In the genomic region with DNA sequence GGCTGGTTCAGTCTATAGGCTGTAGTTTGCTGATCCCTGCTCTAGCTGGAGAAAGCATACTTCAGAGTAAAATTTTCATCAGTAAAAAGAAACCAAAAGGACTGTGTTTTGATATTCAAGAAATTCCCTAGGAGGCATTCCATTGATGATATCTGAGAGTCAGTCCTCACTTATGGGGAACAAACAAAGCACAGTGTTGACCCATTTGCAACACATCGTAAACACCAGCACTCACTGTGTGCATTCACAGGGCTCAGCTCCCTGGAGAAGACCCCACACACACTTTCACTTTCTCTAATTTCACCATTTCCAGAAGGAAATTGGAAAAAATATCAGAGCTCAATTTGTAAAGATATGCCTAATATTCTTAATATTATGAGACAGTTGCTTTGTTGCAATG, we compare ENCODE assay signal across 32 cellular contexts.
"Had no signal": no experiment of that assay in that cellular context is flagged by ENCODE, and none has a peak within 500 bp of the region (broad histone marks: within the 10 kb centered on the region; RNA-seq: fewer than 3 reads in every experiment).

No MANE protein-coding gene starts in this region.

- H3K4me1 ChIP-seq: colonic mucosa, gastroesophageal sphincter, heart right ventricle had no signal

- H3K4me3 ChIP-seq: adrenal gland, body of pancreas, colonic mucosa, esophagus squamous epithelium, gastroesophageal sphincter, heart right ventricle had no signal

- H3K27me3 ChIP-seq: adrenal gland, body of pancreas, colonic mucosa, esophagus squamous epithelium, gastroesophageal sphincter had no signal

- H3K9me3 ChIP-seq: body of pancreas, colonic mucosa, esophagus squamous epithelium had no signal

- H3K4me1 Mint-ChIP-seq: activated B cell treated with CpG ODN at 0.5 μM for 24 hours; activated naive CD4-positive, alpha-beta T cell treated with anti-CD3 and anti-CD28 coated beads, Interleukin-2, amount 50 U/mL, for 24 hours; activated naive CD8-positive, alpha-beta T cell treated with anti-CD3 and anti-CD28 coated beads for 36 hours; activated naive CD8-positive, alpha-beta T cell treated with anti-CD3 and anti-CD28 coated beads, Interleukin-2, amount 50 U/mL, for 24 hours; activated T-helper 17 cell treated with anti-CD3 and anti-CD28 coated beads, Interleukin-2, amount 50 U/mL, for 72 hours; T-helper 17 cell had no signal

- H3K27me3 Mint-ChIP-seq: activated B cell treated with CpG ODN at 0.5 μM for 24 hours; activated CD8-positive, alpha-beta T cell treated with anti-CD3 and anti-CD28 coated beads for 36 hours; activated naive CD4-positive, alpha-beta T cell treated with anti-CD3 and anti-CD28 coated beads, Interleukin-2, amount 50 U/mL, for 24 hours; activated naive CD8-positive, alpha-beta T cell treated with anti-CD3 and anti-CD28 coated beads, Interleukin-2, amount 50 U/mL, for 24 hours; activated T-helper 17 cell treated with anti-CD3 and anti-CD28 coated beads, Interleukin-2, amount 50 U/mL, for 72 hours had no signal

- H3K27ac Mint-ChIP-seq: activated B cell treated with CpG ODN at 0.5 μM for 24 hours; activated CD8-positive, alpha-beta T cell treated with anti-CD3 and anti-CD28 coated beads for 36 hours; activated naive CD4-positive, alpha-beta T cell treated with anti-CD3 and anti-CD28 coated beads for 36 hours; activated naive CD4-positive, alpha-beta T cell treated with anti-CD3 and anti-CD28 coated beads, Interleukin-2, amount 50 U/mL, for 24 hours; activated naive CD8-positive, alpha-beta T cell treated with anti-CD3 and anti-CD28 coated beads for 36 hours; activated naive CD8-positive, alpha-beta T cell treated with anti-CD3 and anti-CD28 coated beads, Interleukin-2, amount 50 U/mL, for 24 hours; activated T-helper 17 cell treated with anti-CD3 and anti-CD28 coated beads, Interleukin-2, amount 50 U/mL, for 72 hours; T-helper 17 cell; T-helper 2 cell treated with Interferon-gamma antibody and Interleukin-4, amounts not matched to agents 5 μg/mL and 100 μg/mL, for 36 hours had no signal

- H3K4me3 Mint-ChIP-seq: activated B cell treated with CpG ODN at 0.5 μM for 24 hours; activated CD8-positive, alpha-beta T cell treated with anti-CD3 and anti-CD28 coated beads for 36 hours; activated naive CD4-positive, alpha-beta T cell treated with anti-CD3 and anti-CD28 coated beads for 36 hours; activated naive CD4-positive, alpha-beta T cell treated with anti-CD3 and anti-CD28 coated beads, Interleukin-2, amount 50 U/mL, for 24 hours; activated naive CD8-positive, alpha-beta T cell treated with anti-CD3 and anti-CD28 coated beads for 36 hours; activated naive CD8-positive, alpha-beta T cell treated with anti-CD3 and anti-CD28 coated beads, Interleukin-2, amount 50 U/mL, for 24 hours; activated T-cell treated with anti-CD3 and anti-CD28 coated beads, Interleukin-2, amount 50 U/mL, for 4 hours; activated T-helper 17 cell treated with anti-CD3 and anti-CD28 coated beads, Interleukin-2, amount 50 U/mL, for 72 hours; T-helper 17 cell; T-helper 2 cell treated with Interferon-gamma antibody and Interleukin-4, amounts not matched to agents 5 μg/mL and 100 μg/mL, for 36 hours had no signal

- H3K9me3 Mint-ChIP-seq: activated T-helper 17 cell treated with anti-CD3 and anti-CD28 coated beads, Interleukin-2, amount 50 U/mL, for 72 hours had no signal

- H3K36me3 Mint-ChIP-seq: activated naive CD4-positive, alpha-beta T cell treated with anti-CD3 and anti-CD28 coated beads, Interleukin-2, amount 50 U/mL, for 24 hours; activated naive CD8-positive, alpha-beta T cell treated with anti-CD3 and anti-CD28 coated beads for 36 hours had no signal

- H3K27ac ChIP-seq: adrenal gland, body of pancreas, colonic mucosa, epithelial cell of prostate, esophagus squamous epithelium, gastroesophageal sphincter, heart right ventricle, WERI-Rb-1 had no signal

- DNase-seq: activated B cell treated with CpG ODN at 0.5 μM for 24 hours; activated CD4-positive, alpha-beta T cell treated with anti-CD3 and anti-CD28 coated beads for 48 hours; activated CD4-positive, alpha-beta T cell treated with anti-CD3 and anti-CD28 coated beads, Interleukin-2, amount 50 U/mL, for 1 hour; activated CD4-positive, alpha-beta T cell treated with anti-CD3 and anti-CD28 coated beads, Interleukin-2, amount 50 U/mL, for 48 hours; activated CD8-positive, alpha-beta memory T cell treated with anti-CD3 and anti-CD28 coated beads for 24 hours; activated CD8-positive, alpha-beta T cell treated with anti-CD3 and anti-CD28 coated beads for 36 hours; activated effector memory CD4-positive, alpha-beta T cell treated with anti-CD3 and anti-CD28 coated beads, Interleukin-2, amount 50 U/mL, for 16 hours; activated naive CD4-positive, alpha-beta T cell treated with anti-CD3 and anti-CD28 coated beads for 36 hours; activated naive CD8-positive, alpha-beta T cell treated with anti-CD3 and anti-CD28 coated beads for 36 hours; activated naive CD8-positive, alpha-beta T cell treated with anti-CD3 and anti-CD28 coated beads, Interleukin-2, amount 50 U/mL, for 24 hours; activated T-cell treated with anti-CD3 and anti-CD28 coated beads, Interleukin-2, amount 50 U/mL, for 4 hours; amygdala; aorta; body of pancreas; caudate nucleus; colonic mucosa; effector CD8-positive, alpha-beta T cell; esophagus squamous epithelium; foreskin melanocyte; heart right ventricle; T-helper 17 cell; T1000; WERI-Rb-1 had no signal

- FAIRE-seq: endometrium, endothelial cell of umbilical vein had no signal

- H3K36me3 ChIP-seq: adrenal gland, colonic mucosa, esophagus squamous epithelium, gastroesophageal sphincter, heart right ventricle, WERI-Rb-1 had no signal

- ATAC-seq: activated CD4-positive, CD25-positive, alpha-beta regulatory T cell treated with anti-CD3 and anti-CD28 coated beads, Interleukin-2, amount 50 U/mL, for 24 hours; activated CD8-positive, alpha-beta T cell treated with anti-CD3 and anti-CD28 coated beads for 36 hours; activated naive CD8-positive, alpha-beta T cell treated with anti-CD3 and anti-CD28 coated beads, Interleukin-2, amount 50 U/mL, for 24 hours; activated T-cell treated with anti-CD3 and anti-CD28 coated beads, Interleukin-2, amount 50 U/mL, for 4 hours; activated T-helper 17 cell treated with anti-CD3 and anti-CD28 coated beads, Interleukin-2, amount 50 U/mL, for 72 hours; body of pancreas; gastroesophageal sphincter; heart right ventricle; T-helper 17 cell had no signal
